11 cellular contexts compared by ENCODE assay signal in genomic region chr7:48255046-48255445, GRCh38.
A peak's percentile ranks its signal among the peaks of the same experiment; 100 is the strongest.
DNase-seq lines count a peak whose midpoint lies in the region; ATAC-seq and TF ChIP-seq lines count a peak whose summit lies in the region.
"Had no signal": no experiment of that assay in that cellular context is flagged by ENCODE, and none has a peak within 500 bp of the region (broad histone marks: within the 10 kb centered on the region; RNA-seq: fewer than 3 reads in every experiment).

No MANE protein-coding gene starts in this region.

- peak overlapping the region; percentile 14; the same call in 1 of the 2 replicates for H3K9ac ChIP-seq in KMS-11

- H3K27me3 ChIP-seq in KMS-11 (ENCODE audit: insufficient read depth, low read depth), result no peaks in the 10 kb centered on the region
- H3K27me3 ChIP-seq: testis had no signal

- H3K36me3 Mint-ChIP-seq in activated T-helper 1 cell treated with anti-CD3 and anti-CD28 coated beads, Interleukin-12 subunit alpha, Interleukin-12 subunit beta, Interleukin-2, Interleukin-4 antibody, amounts not matched to agents 30 ng/mL and 10 ng/mL and 1 ng/mL, durations not matched to agents 14 hours and 24 hours and 36 hours (ENCODE audit: low read depth), result peaks cover 4% of the 10 kb centered on the region

- H3K4me3 ChIP-seq in KMS-11 (IDR thresholded peaks at IDR 0.05; ENCODE audit: insufficient read depth, low read depth, low read length), result no peak overlapping the region
- no peak overlapping the region for H3K4me3 ChIP-seq in fibroblast of villous mesenchyme (ENCODE audit: low read depth, low read length)
- H3K4me3 ChIP-seq: testis had no signal

- H3K4me1 ChIP-seq in KMS-11 (ENCODE audit: low read depth, poor library complexity, severe bottlenecking), result peaks cover 53% of the 10 kb centered on the region
- H3K4me1 ChIP-seq: testis had no signal

- TF ChIP-seq CTCF in KMS-11 (conservative IDR thresholded peaks at IDR 0.05; ENCODE audit: low read depth, low read length) (no peak), fibroblast of villous mesenchyme (IDR thresholded peaks at IDR 0.05; ENCODE audit: insufficient read depth, low read depth, low read length) (no peak)

- H3K4me3 Mint-ChIP-seq in activated T-helper 1 cell treated with anti-CD3 and anti-CD28 coated beads, Interleukin-12 subunit alpha, Interleukin-12 subunit beta, Interleukin-2, Interleukin-4 antibody, amounts not matched to agents 30 ng/mL and 10 ng/mL and 1 ng/mL, durations not matched to agents 14 hours and 24 hours and 36 hours, result no peak overlapping the region

- no peaks in the 10 kb centered on the region for H3K36me3 ChIP-seq in KMS-11 (ENCODE audit: insufficient read depth)

- H4K20me1 ChIP-seq in KMS-11 (ENCODE audit: insufficient read depth), result no peaks in the 10 kb centered on the region

- DNase-seq in fibroblast of villous mesenchyme (ENCODE audit: low read depth) (peak; percentile 52), cerebellum (ENCODE audit: low spot score) (no peak)
- DNase-seq in activated T-helper 1 cell treated with anti-CD3 and anti-CD28 coated beads, Interleukin-12 subunit alpha, Interleukin-12 subunit beta, Interleukin-2, Interleukin-4 antibody, amounts not matched to agents 30 ng/mL and 10 ng/mL and 1 ng/mL, durations not matched to agents 14 hours and 24 hours and 36 hours (ENCODE audit: low spot score), result no peak
- DNase-seq: amniotic stem cell, midbrain, NCI-H774, testis had no signal

- peaks cover 4% of the 10 kb centered on the region for H3K9me3 Mint-ChIP-seq in activated T-helper 1 cell treated with anti-CD3 and anti-CD28 coated beads, Interleukin-12 subunit alpha, Interleukin-12 subunit beta, Interleukin-2, Interleukin-4 antibody, amounts not matched to agents 30 ng/mL and 10 ng/mL and 1 ng/mL, durations not matched to agents 14 hours and 24 hours and 36 hours

- H2AFZ ChIP-seq in KMS-11 (ENCODE audit: low read depth), result peak overlapping the region; percentile 33; the same call in 1 of the 2 replicates

- H3K4me1 Mint-ChIP-seq in activated T-helper 1 cell treated with anti-CD3 and anti-CD28 coated beads, Interleukin-12 subunit alpha, Interleukin-12 subunit beta, Interleukin-2, Interleukin-4 antibody, amounts not matched to agents 30 ng/mL and 10 ng/mL and 1 ng/mL, durations not matched to agents 14 hours and 24 hours and 36 hours (ENCODE audit: low read depth), result peaks cover 9% of the 10 kb centered on the region

- H3K4me2 ChIP-seq in KMS-11, result peak overlapping the region; percentile 37

- H3K27ac Mint-ChIP-seq in activated T-helper 1 cell treated with anti-CD3 and anti-CD28 coated beads, Interleukin-12 subunit alpha, Interleukin-12 subunit beta, Interleukin-2, Interleukin-4 antibody, amounts not matched to agents 30 ng/mL and 10 ng/mL and 1 ng/mL, durations not matched to agents 14 hours and 24 hours and 36 hours, result no peak overlapping the region

- ATAC-seq in GM18502 (IDR thresholded peaks at IDR 0.05; ENCODE audit: poor library complexity, unreplicated experiment), result peak; percentile 63
- ATAC-seq in GM21447 (IDR thresholded peaks at IDR 0.05; ENCODE audit: unreplicated experiment), result peak; percentile 43
- ATAC-seq in GM21723 (IDR thresholded peaks at IDR 0.05; ENCODE audit: unreplicated experiment), result no peak

- H3K27ac ChIP-seq in KMS-11, result peak overlapping the region; percentile 41
- H3K27ac ChIP-seq: testis had no signal

- intact Hi-C loops in activated T-helper 1 cell treated with anti-CD3 and anti-CD28 coated beads, Interleukin-12 subunit alpha, Interleukin-12 subunit beta, Interleukin-2, Interleukin-4 antibody, amounts not matched to agents 30 ng/mL and 10 ng/mL and 1 ng/mL, durations not matched to agents 14 hours and 24 hours and 36 hours (cut with micrococcal nuclease), result no loop called here

- H3K79me2 ChIP-seq in KMS-11 (ENCODE audit: insufficient read depth, low read depth), result no peaks in the 10 kb centered on the region

- peaks cover 5% of the 10 kb centered on the region for H3K27me3 Mint-ChIP-seq in activated T-helper 1 cell treated with anti-CD3 and anti-CD28 coated beads, Interleukin-12 subunit alpha, Interleukin-12 subunit beta, Interleukin-2, Interleukin-4 antibody, amounts not matched to agents 30 ng/mL and 10 ng/mL and 1 ng/mL, durations not matched to agents 14 hours and 24 hours and 36 hours (ENCODE audit: insufficient read depth)
